In the genomic region with DNA sequence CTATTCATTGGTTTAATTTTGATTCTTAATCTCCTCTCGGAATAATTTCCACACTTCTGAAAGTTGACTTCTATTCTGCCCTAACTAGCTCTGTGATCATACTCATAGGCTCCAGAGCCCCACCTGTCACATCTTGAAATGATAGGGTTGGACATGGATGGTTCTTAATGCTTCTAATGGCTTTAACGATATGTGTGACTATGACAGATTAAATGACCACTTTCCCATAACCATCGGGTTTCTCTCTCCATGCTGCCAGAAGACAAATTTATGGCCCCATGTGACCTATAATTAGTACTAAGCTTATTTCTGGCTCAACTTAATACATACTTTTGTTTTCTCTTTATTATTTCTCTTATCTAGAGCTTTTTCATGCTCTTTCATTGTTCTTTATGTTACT, we compare ENCODE assay signal across 25 cellular contexts.
"Had no signal": no experiment of that assay in that cellular context is flagged by ENCODE, and none has a peak within 500 bp of the region (broad histone marks: within the 10 kb centered on the region; RNA-seq: fewer than 3 reads in every experiment).

No MANE protein-coding gene starts in this region.

- H3K9me3 ChIP-seq: MG63 had no signal

- ATAC-seq: activated CD8-positive, alpha-beta T cell treated with anti-CD3 and anti-CD28 coated beads, Interleukin-2, amount 10 ng/mL, durations not matched to agents 7 days and 5 days; activated T-cell treated with anti-CD3 and anti-CD28 coated beads, Interleukin-2, amount 50 U/mL, for 4 hours; activated T-helper 17 cell treated with anti-CD3 and anti-CD28 coated beads, Interleukin-2, amount 50 U/mL, for 72 hours; Panc1; Right ventricle myocardium inferior; WTC11 had no signal

- H3K4me3 ChIP-seq: cardiac muscle cell, MG63 had no signal

- H3K27me3 ChIP-seq: brain microvascular endothelial cell, cardiac muscle cell, MG63 had no signal

- DNase-seq: activated CD4-positive, alpha-beta T cell treated with anti-CD3 and anti-CD28 coated beads for 48 hours; activated CD4-positive, alpha-beta T cell treated with anti-CD3 and anti-CD28 coated beads, Interleukin-2, amount 50 U/mL, for 4 hours; activated CD4-positive, CD25-positive, alpha-beta regulatory T cell treated with anti-CD3 and anti-CD28 coated beads, Interleukin-2, amount 50 U/mL, for 72 hours; activated CD8-positive, alpha-beta memory T cell treated with anti-CD3 and anti-CD28 coated beads, Interleukin-2, amount 50 U/mL, for 48 hours; activated CD8-positive, alpha-beta T cell treated with anti-CD3 and anti-CD28 coated beads, Interleukin-2, amount 10 ng/mL, durations not matched to agents 7 days and 5 days; activated gamma-delta T cell; activated naive CD4-positive, alpha-beta T cell treated with anti-CD3 and anti-CD28 coated beads for 36 hours; activated T-cell treated with anti-CD3 and anti-CD28 coated beads, Interleukin-2, amount 50 U/mL, for 4 hours; brain microvascular endothelial cell; MG63; MV-4-11; NCI-H146; NCI-H187 treated with DMSO at 0.1 percent for 48 hours; NCI-H2107; NCI-H2171 treated with DMSO at 0.1 percent for 48 hours; NCI-H226; NCI-H526 treated with DMSO at 0.1 percent for 48 hours; NK-92 treated with Interleukin-12 subunit alpha and Interleukin-12 subunit beta, amount 100 ng/mL, for 24 hours; OCI-M1; RPMI8226 had no signal

- H3K36me3 ChIP-seq: brain microvascular endothelial cell, cardiac muscle cell, MG63 had no signal

- H3K27ac ChIP-seq: brain microvascular endothelial cell, cardiac muscle cell had no signal
